In genomic region chr3:165194477-165195135, GRCh38 we compare ENCODE assay signal across 14 cellular contexts. TPM values are rescaled to one million over a fixed set of nuclear protein-coding genes. Genes with fewer than 3 reads are reported as not detected.
A peak's percentile ranks its signal among the peaks of the same experiment; 100 is the strongest.
DNase-seq lines count a peak whose midpoint lies in the region; ATAC-seq, FAIRE-seq and TF ChIP-seq lines count a peak whose summit lies in the region.
"Had no signal": no experiment of that assay in that cellular context is flagged by ENCODE, and none has a peak within 500 bp of the region (broad histone marks: within the 10 kb centered on the region; RNA-seq: fewer than 3 reads in every experiment).

No MANE protein-coding gene starts in this region.

- peak overlapping the region; percentile 67 for H3K4me3 Mint-ChIP-seq in endodermal cell
- no peak overlapping the region for H3K4me3 Mint-ChIP-seq in activated CD4-positive, alpha-beta memory T cell treated with anti-CD3 and anti-CD28 coated beads for 36 hours

- WGBS in A549 (ENCODE audit: missing lambda C conversion rate), result 22% methylated on average over 11 of the region's 16 CpGs
- under 1% methylated on average over 14 of the region's 16 CpGs for WGBS in HUES64
- WGBS in endodermal cell (ENCODE audit: insufficient coverage in 1 of 2, insufficient read length in 1 of 2), 2 experiments, result 0 to 2% methylated on average over 8 to 16 of the region's 16 CpGs

- ATAC-seq in A549 (peak in 1 of 2 experiments; percentile 6; a peak in 1 of 6 replicates), HG02884 (IDR thresholded peaks at IDR 0.05; ENCODE audit: unreplicated experiment) (no peak), GM21737 (IDR thresholded peaks at IDR 0.05; ENCODE audit: unreplicated experiment) (no peak), GM21723 (IDR thresholded peaks at IDR 0.05; ENCODE audit: unreplicated experiment) (no peak)

- POLR2A ChIA-PET in A549 (lab: Yijun Ruan, JAX), result no interaction called here
- POLR2A ChIA-PET in activated CD4-positive, alpha-beta memory T cell treated with anti-CD3 and anti-CD28 coated beads for 36 hours (lab: Charles Lee), result no interaction called here

- H3K36me3 ChIP-seq in HUES64 (ENCODE audit: insufficient read depth, low read length) (no peaks in the 10 kb centered on the region), endodermal cell (ENCODE audit: control insufficient read depth, insufficient read depth, low read length) (no peaks in the 10 kb centered on the region), muscle layer of duodenum (ENCODE audit: control insufficient read depth in 1 of 2, insufficient read depth in 2 of 2, low read length in 2 of 2) (no peaks in the 10 kb centered on the region)
- H3K36me3 ChIP-seq: BE2C had no signal

- H3K9me3 ChIP-seq in A549 (peaks cover 3% of the 10 kb centered on the region; the same call in 1 of the 3 replicates), HUES64 (ENCODE audit: insufficient read depth, low read depth, low read length) (no peaks in the 10 kb centered on the region), endodermal cell (ENCODE audit: control insufficient read depth, low read length) (no peaks in the 10 kb centered on the region), muscle layer of duodenum (ENCODE audit: control insufficient read depth in 1 of 2, low read length in 2 of 2) (no peaks in the 10 kb centered on the region)
- H3K9me3 ChIP-seq: BE2C had no signal

- CTCF ChIA-PET in A549 (lab: Yijun Ruan, JAX), result interaction anchor here (1.9 to 3.0 kb wide), 2 partner anchors 9 to 12 kb away, joined by 10 read pairs; no protein-coding TSS in a partner anchor
- CTCF ChIA-PET in activated CD4-positive, alpha-beta memory T cell treated with anti-CD3 and anti-CD28 coated beads for 36 hours (lab: Charles Lee), result interaction anchor here (1.2 kb wide), 1 partner anchor 12 kb away, joined by 3 read pairs; no protein-coding TSS in a partner anchor

- peak overlapping the region; percentile 98 for H3K4me2 ChIP-seq in A549

- no peak overlapping the region for H3K27ac Mint-ChIP-seq in endodermal cell
- no peak overlapping the region for H3K27ac Mint-ChIP-seq in activated CD4-positive, alpha-beta memory T cell treated with anti-CD3 and anti-CD28 coated beads for 36 hours

- H3K27me3 ChIP-seq in HUES64 (ENCODE audit: insufficient read depth, low read length), result peaks cover 68% of the 10 kb centered on the region
- H3K27me3 ChIP-seq in endodermal cell (ENCODE audit: control insufficient read depth, insufficient read depth, low read length, poor library complexity, severe bottlenecking), result peaks cover 89% of the 10 kb centered on the region
- H3K27me3 ChIP-seq in muscle layer of duodenum (ENCODE audit: low read depth, low read length), result peaks cover 43% of the 10 kb centered on the region

- H3K4me1 ChIP-seq in A549 (peaks cover 18% of the 10 kb centered on the region; the same call in 1 of the 3 replicates), HUES64 (ENCODE audit: insufficient read depth, low read length) (peaks cover 27% of the 10 kb centered on the region), endodermal cell (ENCODE audit: control insufficient read depth, insufficient read depth, low read length) (no peaks in the 10 kb centered on the region), muscle layer of duodenum (ENCODE audit: control insufficient read depth in 1 of 2, insufficient read depth in 2 of 2, low read length in 2 of 2) (peaks cover 5 to 38% of the 10 kb centered on the region in 2 donors)

- H3K27me3 Mint-ChIP-seq in endodermal cell (ENCODE audit: insufficient read depth), result peaks cover 86% of the 10 kb centered on the region
- peaks cover 53% of the 10 kb centered on the region for H3K27me3 Mint-ChIP-seq in activated CD4-positive, alpha-beta memory T cell treated with anti-CD3 and anti-CD28 coated beads for 36 hours

- H3K4me3 ChIP-seq in A549 (peak overlapping the region; percentile 48; the same call in 2 of the 3 replicates), HUES64 (ENCODE audit: low read length) (peak overlapping the region; percentile 73), endodermal cell (ENCODE audit: low read length) (peak overlapping the region; percentile 74), muscle layer of duodenum (ENCODE audit: low read depth in 1 of 2, low read length in 2 of 2) (peak overlapping the region; percentile 65 to 68)

- TF ChIP-seq CTCF in A549 (IDR thresholded peaks at IDR 0.05) (no peak), endodermal cell (conservative IDR thresholded peaks at IDR 0.05) (no peak)

- no peak for TF ChIP-seq RAD21 in A549 (conservative IDR thresholded peaks at IDR 0.05 in 1 of 2, IDR thresholded peaks at IDR 0.05 in 1 of 2)

- no peak for DNase-seq in A549 (ENCODE audit: low read depth in 1 of 2, low spot score in 1 of 2)
- peak; percentile 59 for DNase-seq in endodermal cell
- DNase-seq in activated CD4-positive, alpha-beta memory T cell treated with anti-CD3 and anti-CD28 coated beads for 36 hours, result no peak
- DNase-seq: amniotic stem cell; BE2C; hippocampal formation; stimulated activated CD4-positive, alpha-beta T cell treated with anti-CD3 and anti-CD28 coated beads, Interleukin-15, amount 100 ng/mL, for 24 hours had no signal

- no peak for FAIRE-seq in A549 (lab: Jason Lieb, UNC)
- FAIRE-seq: TTC549 had no signal

- H3K36me3 Mint-ChIP-seq in endodermal cell (ENCODE audit: low read depth), result no peaks in the 10 kb centered on the region
- no peaks in the 10 kb centered on the region for H3K36me3 Mint-ChIP-seq in activated CD4-positive, alpha-beta memory T cell treated with anti-CD3 and anti-CD28 coated beads for 36 hours

- H3K9ac ChIP-seq in HUES64 (ENCODE audit: low read depth, low read length) (no peak overlapping the region), endodermal cell (ENCODE audit: extremely low read depth, low read length, poor library complexity, severe bottlenecking) (no peak overlapping the region)

- no peak for TF ChIP-seq EP300 in A549 (IDR thresholded peaks at IDR 0.05)

- TF ChIP-seq POLR2A in A549 (IDR thresholded peaks at IDR 0.05; ENCODE audit: low read length), result no peak

- H3K9me3 Mint-ChIP-seq in endodermal cell, result no peaks in the 10 kb centered on the region
- no peaks in the 10 kb centered on the region for H3K9me3 Mint-ChIP-seq in activated CD4-positive, alpha-beta memory T cell treated with anti-CD3 and anti-CD28 coated beads for 36 hours

- intact Hi-C loops in activated CD4-positive, alpha-beta memory T cell treated with anti-CD3 and anti-CD28 coated beads for 36 hours (cut with micrococcal nuclease), result no loop called here

- H3K4me1 Mint-ChIP-seq in endodermal cell, result peaks cover 36% of the 10 kb centered on the region
- peaks cover 19% of the 10 kb centered on the region for H3K4me1 Mint-ChIP-seq in activated CD4-positive, alpha-beta memory T cell treated with anti-CD3 and anti-CD28 coated beads for 36 hours (ENCODE audit: low read depth)

- H3K27ac ChIP-seq in A549 (no peak overlapping the region), HUES64 (ENCODE audit: low read depth, low read length) (no peak overlapping the region), endodermal cell (ENCODE audit: low read depth, low read length) (no peak overlapping the region), muscle layer of duodenum (ENCODE audit: low read length) (no peak overlapping the region)

TF ChIP-seq in A549, 52 proteins besides CTCF, POLR2A, EP300 and RAD21:
- TF ChIP-seq MYC (IDR thresholded peaks at IDR 0.05; ENCODE audit: borderline replicate concordance, low read length) (no peak), RNF2 (IDR thresholded peaks at IDR 0.05; ENCODE audit: borderline replicate concordance, low read depth) (0 out of 2 replicates have a peak, but pooled peaks have one; percentile 20)

RNA-seq across cellular contexts. Expression of gene SLITRK3, which starts 1.6 kb away (rescaled TPM):
- polyA plus RNA-seq in A549 (2011; rRNA removed), result not detected in 2 replicates
- not detected in 2 replicates for polyA plus RNA-seq in A549 (2012; cell fraction: cytosol; rRNA removed)
- not detected in 2 replicates for polyA plus RNA-seq in A549 (2012; cell fraction: nucleus; rRNA removed)
- polyA plus RNA-seq in A549 (2017; fragmentation: RNase III; extraction: RNeasy Plus Mini Kit Qiagen cat#74134 plus additional on column Dnase treatment), result not detected in 3 replicates
- not detected in 2 replicates for polyA minus RNA-seq in A549 (2011; rRNA and poly(A)+ RNA removed)
- 1.6 TPM for polyA plus RNA-seq in HUES64 (2013, experiment 1 of 2)
- 2.9 TPM for polyA plus RNA-seq in HUES64 (2013, experiment 2 of 2)
- under 1 TPM in 1 of 2 donors, not detected in 1; 0.64 TPM for total RNA-seq in endodermal cell
- polyA plus RNA-seq in endodermal cell (2013, experiment 1 of 2), result 1.8 TPM
- polyA plus RNA-seq in endodermal cell (2013, experiment 2 of 2), result 2.8 TPM
- total RNA-seq in activated CD4-positive, alpha-beta memory T cell treated with anti-CD3 and anti-CD28 coated beads for 36 hours, result not detected
- total RNA-seq: M059J had no signal
